In genomic region chr1:188599313-188599712, GRCh38 we compare ENCODE assay signal across 1 cellular context.
TF ChIP-seq lines count a peak whose summit lies in the region.

No MANE protein-coding gene starts in this region.

TF ChIP-seq in GM23338, 12 proteins besides CTCF, POLR2A, EP300 and RAD21 (continued from another document):
- TF ChIP-seq ZNF462 (CRISPR knock-in tag; IDR thresholded peaks at IDR 0.05) (no peak), REST (IDR thresholded peaks at IDR 0.05; ENCODE audit: unreplicated experiment) (no peak), ZNF331 (CRISPR knock-in tag; IDR thresholded peaks at IDR 0.05; ENCODE audit: low read depth) (no peak), POLR2AphosphoS5 (IDR thresholded peaks at IDR 0.05; ENCODE audit: low read depth) (no peak)
